In genomic region chr12:109277899-109278762, GRCh38 we compare ENCODE assay signal across 1 cellular context.
TF ChIP-seq lines count a peak whose summit lies in the region.

No MANE protein-coding gene starts in this region.

TF ChIP-seq in HepG2, 621 proteins besides CTCF, POLR2A, EP300 and RAD21 (continued from another document and continues in another):
- no peak for TF ChIP-seq ZNF142 (CRISPR knock-in tag; IDR thresholded peaks at IDR 0.05)
- TF ChIP-seq ZNF550 (CRISPR knock-in tag; IDR thresholded peaks at IDR 0.05; ENCODE audit: borderline replicate concordance), result no peak
- no peak for TF ChIP-seq PAX8 (CRISPR knock-in tag; IDR thresholded peaks at IDR 0.05; ENCODE audit: borderline replicate concordance)
- no peak for TF ChIP-seq ARID2 (CRISPR knock-in tag; IDR thresholded peaks at IDR 0.05; ENCODE audit: borderline replicate concordance)
- no peak for TF ChIP-seq HNRNPLL (IDR thresholded peaks at IDR 0.05; ENCODE audit: low read depth, low read length, poor library complexity, severe bottlenecking)
- no peak for TF ChIP-seq RFX1 (IDR thresholded peaks at IDR 0.05)
- no peak for TF ChIP-seq ZNF768 (CRISPR knock-in tag; IDR thresholded peaks at IDR 0.05)
- TF ChIP-seq TFDP1 (CRISPR knock-in tag; IDR thresholded peaks at IDR 0.05; ENCODE audit: borderline replicate concordance), result no peak; the same call in 1 of the 2 replicates
- TF ChIP-seq ZNF607 (CRISPR knock-in tag; IDR thresholded peaks at IDR 0.05; ENCODE audit: borderline replicate concordance), result no peak
- TF ChIP-seq ZFP36L1 (CRISPR knock-in tag; IDR thresholded peaks at IDR 0.05), result peak; percentile 57; the same call in 1 of the 2 replicates
- TF ChIP-seq ZNF788 (CRISPR knock-in tag; IDR thresholded peaks at IDR 0.05; ENCODE audit: borderline replicate concordance), result 0 out of 2 replicates have a peak, but pooled peaks have one; percentile 37
- TF ChIP-seq CAMTA2 (CRISPR knock-in tag; IDR thresholded peaks at IDR 0.05; ENCODE audit: borderline replicate concordance), result no peak
- no peak for TF ChIP-seq ZBTB46 (CRISPR knock-in tag; IDR thresholded peaks at IDR 0.05; ENCODE audit: borderline replicate concordance)
- no peak for TF ChIP-seq XBP1 (CRISPR knock-in tag; IDR thresholded peaks at IDR 0.05)
- no peak; the same call in 1 of the 2 replicates for TF ChIP-seq POGK (CRISPR knock-in tag; conservative IDR thresholded peaks at IDR 0.05)
- TF ChIP-seq ZBTB33 (CRISPR knock-in tag; IDR thresholded peaks at IDR 0.05), result no peak
- peak; percentile 68; the same call in 1 of the 2 replicates for TF ChIP-seq ZMYM3 (CRISPR knock-in tag; IDR thresholded peaks at IDR 0.05)
- peak; percentile 57; the same call in 1 of the 2 replicates for TF ChIP-seq ATF3 (CRISPR knock-in tag; IDR thresholded peaks at IDR 0.05)
- TF ChIP-seq GATAD2A (CRISPR knock-in tag; IDR thresholded peaks at IDR 0.05), result peak; percentile 98
- TF ChIP-seq FOXP1 (IDR thresholded peaks at IDR 0.05), result peak; percentile 51; the same call in 1 of the 2 replicates
- peak; percentile 71; the same call in 1 of the 2 replicates for TF ChIP-seq FOXP1 (CRISPR knock-in tag; IDR thresholded peaks at IDR 0.05)
- TF ChIP-seq ZNF567 (CRISPR knock-in tag; IDR thresholded peaks at IDR 0.05; ENCODE audit: borderline replicate concordance), result no peak
- TF ChIP-seq THAP9 (CRISPR knock-in tag; IDR thresholded peaks at IDR 0.05; ENCODE audit: borderline replicate concordance), result no peak
- peak; percentile 95 for TF ChIP-seq NR2F6 (IDR thresholded peaks at IDR 0.05)
- TF ChIP-seq NR2F6 (CRISPR knock-in tag; IDR thresholded peaks at IDR 0.05), result peak; percentile 97
- TF ChIP-seq PHF5A (CRISPR knock-in tag; IDR thresholded peaks at IDR 0.05; ENCODE audit: low read depth, unreplicated experiment), result peak; percentile 45
- TF ChIP-seq NR2F1 (CRISPR knock-in tag; IDR thresholded peaks at IDR 0.05), result peak; percentile 84 to 86
- TF ChIP-seq RFXAP (CRISPR knock-in tag; IDR thresholded peaks at IDR 0.05; ENCODE audit: borderline replicate concordance), result peak; percentile 32; the same call in 1 of the 2 replicates
- no peak for TF ChIP-seq SNAPC5 (CRISPR knock-in tag; IDR thresholded peaks at IDR 0.05; ENCODE audit: borderline replicate concordance)
- TF ChIP-seq ZFAT (CRISPR knock-in tag; conservative IDR thresholded peaks at IDR 0.05), result no peak
- TF ChIP-seq RAD51 (IDR thresholded peaks at IDR 0.05; ENCODE audit: borderline replicate concordance), result no peak
- TF ChIP-seq RXRB (CRISPR knock-in tag; IDR thresholded peaks at IDR 0.05; ENCODE audit: borderline replicate concordance), result peak; percentile 85
- TF ChIP-seq ETS1 (CRISPR knock-in tag; IDR thresholded peaks at IDR 0.05), result no peak
- TF ChIP-seq KMT2B (CRISPR knock-in tag; IDR thresholded peaks at IDR 0.05), result no peak
- no peak for TF ChIP-seq MAFK (conservative IDR thresholded peaks at IDR 0.05 in 1 of 2, IDR thresholded peaks at IDR 0.05 in 1 of 2; ENCODE audit: low read length in 2 of 2)
- TF ChIP-seq NFE2 (CRISPR knock-in tag; IDR thresholded peaks at IDR 0.05), result no peak
- no peak for TF ChIP-seq NONO (IDR thresholded peaks at IDR 0.05)
- peak; percentile 56; the same call in 1 of the 2 replicates for TF ChIP-seq NONO (CRISPR knock-in tag; conservative IDR thresholded peaks at IDR 0.05)
- TF ChIP-seq ZNF564 (CRISPR knock-in tag; IDR thresholded peaks at IDR 0.05), result 0 out of 2 replicates have a peak, but pooled peaks have one; percentile 55
- TF ChIP-seq NFIB (CRISPR knock-in tag; IDR thresholded peaks at IDR 0.05; ENCODE audit: borderline replicate concordance), result no peak
- no peak for TF ChIP-seq ZSCAN31 (CRISPR knock-in tag; IDR thresholded peaks at IDR 0.05; ENCODE audit: low read depth)
- TF ChIP-seq MXD4 (CRISPR knock-in tag; IDR thresholded peaks at IDR 0.05), result 0 out of 2 replicates have a peak, but pooled peaks have one; percentile 31
- TF ChIP-seq ZNF446 (CRISPR knock-in tag; IDR thresholded peaks at IDR 0.05), result no peak
- TF ChIP-seq SPEN (CRISPR knock-in tag; IDR thresholded peaks at IDR 0.05; ENCODE audit: low read depth), result 0 out of 2 replicates have a peak, but pooled peaks have one; percentile 25
- no peak for TF ChIP-seq CENPT (CRISPR knock-in tag; IDR thresholded peaks at IDR 0.05; ENCODE audit: low read depth)
- no peak for TF ChIP-seq HNRNPUL1 (IDR thresholded peaks at IDR 0.05; ENCODE audit: low read depth, low read length)
- peak; percentile 70 for TF ChIP-seq ZNF644 (CRISPR knock-in tag; IDR thresholded peaks at IDR 0.05; ENCODE audit: low read depth)
- TF ChIP-seq CREM (IDR thresholded peaks at IDR 0.05), result peak; percentile 68; the same call in 1 of the 2 replicates
- TF ChIP-seq CREM (CRISPR knock-in tag; IDR thresholded peaks at IDR 0.05), result no peak
- no peak for TF ChIP-seq ZNF230 (CRISPR knock-in tag; IDR thresholded peaks at IDR 0.05)
- TF ChIP-seq SNAPC2 (CRISPR knock-in tag; IDR thresholded peaks at IDR 0.05), result no peak
- no peak for TF ChIP-seq SMARCC2 (IDR thresholded peaks at IDR 0.05)
- no peak for TF ChIP-seq ZNF670 (CRISPR knock-in tag; IDR thresholded peaks at IDR 0.05; ENCODE audit: borderline replicate concordance)
- TF ChIP-seq ZMYM4 (CRISPR knock-in tag; IDR thresholded peaks at IDR 0.05), result peak; percentile 48
- no peak for TF ChIP-seq SP2 (CRISPR knock-in tag; IDR thresholded peaks at IDR 0.05)
- no peak for TF ChIP-seq ZBTB1 (CRISPR knock-in tag; IDR thresholded peaks at IDR 0.05; ENCODE audit: borderline replicate concordance)
